In the genomic region with DNA sequence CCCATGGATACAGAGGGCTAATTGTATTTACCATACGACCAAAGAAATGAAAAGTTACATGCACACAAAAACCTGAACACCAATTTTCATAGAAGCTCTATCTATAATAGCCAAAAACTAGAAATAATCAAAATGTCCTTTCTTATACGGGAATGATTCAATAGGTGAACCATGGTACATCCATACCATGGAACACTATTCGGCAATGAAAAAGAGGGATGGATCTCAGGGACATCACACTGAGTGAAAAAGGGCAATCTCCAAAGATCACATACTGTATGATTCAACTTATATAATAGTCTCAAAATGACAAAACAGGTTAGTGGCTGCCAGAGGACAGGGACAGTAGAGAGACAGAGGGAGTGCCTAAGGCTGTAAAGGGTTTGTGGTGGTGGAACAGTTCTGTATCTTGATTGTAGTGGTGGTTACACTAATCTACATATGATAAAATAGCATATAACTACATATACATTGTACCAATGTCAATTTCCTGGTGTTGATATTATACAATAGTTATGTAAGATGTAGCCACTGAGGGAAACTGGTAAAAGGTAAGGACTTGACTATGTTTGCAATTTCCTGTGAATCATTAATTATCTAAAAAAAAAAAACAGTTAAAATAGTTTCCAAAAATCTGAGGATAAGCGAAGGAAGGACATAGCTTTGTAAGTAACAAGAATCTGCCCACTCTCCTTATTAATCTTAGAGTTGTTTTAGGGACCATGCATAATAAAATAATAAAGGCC, we compare ENCODE assay signal across 2 cellular contexts.
TF ChIP-seq lines count a peak whose summit lies in the region.

No MANE protein-coding gene starts in this region.

TF ChIP-seq in HepG2, 621 proteins besides CTCF, POLR2A, EP300 and RAD21:
- TF ChIP-seq ZNF44 (CRISPR knock-in tag; IDR thresholded peaks at IDR 0.05) (no peak), TOPORS (CRISPR knock-in tag; IDR thresholded peaks at IDR 0.05) (no peak), ZKSCAN5 (CRISPR knock-in tag; IDR thresholded peaks at IDR 0.05) (no peak)
- TF ChIP-seq, protein P1, sequence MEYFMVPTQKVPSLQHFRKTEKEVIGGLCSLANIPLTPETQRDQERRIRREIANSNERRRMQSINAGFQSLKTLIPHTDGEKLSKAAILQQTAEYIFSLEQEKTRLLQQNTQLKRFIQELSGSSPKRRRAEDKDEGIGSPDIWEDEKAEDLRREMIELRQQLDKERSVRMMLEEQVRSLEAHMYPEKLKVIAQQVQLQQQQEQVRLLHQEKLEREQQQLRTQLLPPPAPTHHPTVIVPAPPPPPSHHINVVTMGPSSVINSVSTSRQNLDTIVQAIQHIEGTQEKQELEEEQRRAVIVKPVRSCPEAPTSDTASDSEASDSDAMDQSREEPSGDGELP (IDR thresholded peaks at IDR 0.05; ENCODE audit: borderline replicate concordance, low read depth): no peak
- TF ChIP-seq, protein P2, sequence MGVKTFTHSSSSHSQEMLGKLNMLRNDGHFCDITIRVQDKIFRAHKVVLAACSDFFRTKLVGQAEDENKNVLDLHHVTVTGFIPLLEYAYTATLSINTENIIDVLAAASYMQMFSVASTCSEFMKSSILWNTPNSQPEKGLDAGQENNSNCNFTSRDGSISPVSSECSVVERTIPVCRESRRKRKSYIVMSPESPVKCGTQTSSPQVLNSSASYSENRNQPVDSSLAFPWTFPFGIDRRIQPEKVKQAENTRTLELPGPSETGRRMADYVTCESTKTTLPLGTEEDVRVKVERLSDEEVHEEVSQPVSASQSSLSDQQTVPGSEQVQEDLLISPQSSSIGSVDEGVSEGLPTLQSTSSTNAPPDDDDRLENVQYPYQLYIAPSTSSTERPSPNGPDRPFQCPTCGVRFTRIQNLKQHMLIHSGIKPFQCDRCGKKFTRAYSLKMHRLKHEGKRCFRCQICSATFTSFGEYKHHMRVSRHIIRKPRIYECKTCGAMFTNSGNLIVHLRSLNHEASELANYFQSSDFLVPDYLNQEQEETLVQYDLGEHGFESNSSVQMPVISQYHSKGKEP (CRISPR knock-in tag; IDR thresholded peaks at IDR 0.05): no peak

TF ChIP-seq in GM23338, 12 proteins besides CTCF, POLR2A, EP300 and RAD21:
- no peak for TF ChIP-seq POLR2AphosphoS5 (IDR thresholded peaks at IDR 0.05; ENCODE audit: low read depth)
- TF ChIP-seq, protein P3, sequence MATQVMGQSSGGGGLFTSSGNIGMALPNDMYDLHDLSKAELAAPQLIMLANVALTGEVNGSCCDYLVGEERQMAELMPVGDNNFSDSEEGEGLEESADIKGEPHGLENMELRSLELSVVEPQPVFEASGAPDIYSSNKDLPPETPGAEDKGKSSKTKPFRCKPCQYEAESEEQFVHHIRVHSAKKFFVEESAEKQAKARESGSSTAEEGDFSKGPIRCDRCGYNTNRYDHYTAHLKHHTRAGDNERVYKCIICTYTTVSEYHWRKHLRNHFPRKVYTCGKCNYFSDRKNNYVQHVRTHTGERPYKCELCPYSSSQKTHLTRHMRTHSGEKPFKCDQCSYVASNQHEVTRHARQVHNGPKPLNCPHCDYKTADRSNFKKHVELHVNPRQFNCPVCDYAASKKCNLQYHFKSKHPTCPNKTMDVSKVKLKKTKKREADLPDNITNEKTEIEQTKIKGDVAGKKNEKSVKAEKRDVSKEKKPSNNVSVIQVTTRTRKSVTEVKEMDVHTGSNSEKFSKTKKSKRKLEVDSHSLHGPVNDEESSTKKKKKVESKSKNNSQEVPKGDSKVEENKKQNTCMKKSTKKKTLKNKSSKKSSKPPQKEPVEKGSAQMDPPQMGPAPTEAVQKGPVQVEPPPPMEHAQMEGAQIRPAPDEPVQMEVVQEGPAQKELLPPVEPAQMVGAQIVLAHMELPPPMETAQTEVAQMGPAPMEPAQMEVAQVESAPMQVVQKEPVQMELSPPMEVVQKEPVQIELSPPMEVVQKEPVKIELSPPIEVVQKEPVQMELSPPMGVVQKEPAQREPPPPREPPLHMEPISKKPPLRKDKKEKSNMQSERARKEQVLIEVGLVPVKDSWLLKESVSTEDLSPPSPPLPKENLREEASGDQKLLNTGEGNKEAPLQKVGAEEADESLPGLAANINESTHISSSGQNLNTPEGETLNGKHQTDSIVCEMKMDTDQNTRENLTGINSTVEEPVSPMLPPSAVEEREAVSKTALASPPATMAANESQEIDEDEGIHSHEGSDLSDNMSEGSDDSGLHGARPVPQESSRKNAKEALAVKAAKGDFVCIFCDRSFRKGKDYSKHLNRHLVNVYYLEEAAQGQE (IDR thresholded peaks at IDR 0.05; ENCODE audit: unreplicated experiment): no peak
